10 cellular contexts compared by ENCODE assay signal in the genomic region with DNA sequence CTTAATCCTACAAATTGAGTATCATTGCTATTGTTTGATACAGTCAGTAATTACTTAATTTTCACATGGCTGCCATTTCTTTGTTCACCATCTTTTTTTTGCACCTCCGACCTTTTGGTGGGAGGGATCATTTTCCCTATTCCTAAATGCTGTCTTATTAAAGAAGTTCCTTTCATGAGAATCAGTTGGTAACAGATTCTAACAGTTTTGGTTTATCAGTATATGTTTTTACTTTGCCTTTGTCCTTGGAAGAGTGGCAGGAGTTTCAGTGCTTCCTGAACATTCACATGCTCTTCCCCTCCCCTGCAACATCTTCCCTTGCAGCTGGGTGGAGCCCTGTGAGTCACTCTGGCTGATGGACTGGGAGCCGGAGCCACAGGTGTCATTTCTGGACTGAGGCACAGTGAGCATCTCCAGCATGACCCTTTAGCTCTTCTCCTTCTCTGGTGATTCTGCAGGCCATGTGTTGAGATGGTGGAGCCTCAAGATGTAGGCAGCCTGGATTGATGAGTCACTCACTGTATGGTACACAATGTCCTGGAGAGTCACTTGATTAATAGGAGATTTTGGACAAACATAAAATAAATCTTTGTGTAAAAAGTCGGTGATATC.
DNase-seq lines count a peak whose midpoint lies in the region; ATAC-seq and TF ChIP-seq lines count a peak whose summit lies in the region.
"Had no signal": no experiment of that assay in that cellular context is flagged by ENCODE, and none has a peak within 500 bp of the region (broad histone marks: within the 10 kb centered on the region; RNA-seq: fewer than 3 reads in every experiment).

No MANE protein-coding gene starts in this region.

- DNase-seq in DMS53 (lab: John Stamatoyannopoulos, UW), result peak; percentile 90
- DNase-seq in MV-4-11 (lab: John Stamatoyannopoulos, UW), result peak; percentile 6
- DNase-seq in mammary epithelial cell, result peak; percentile 71
- DNase-seq in mucosa of descending colon, result peak; percentile 55 to 69 (median 64)
- DNase-seq in mesothelial cell of epicardium (ENCODE audit: low spot score in 2 of 2, unreplicated experiment in 2 of 2), result no peak
- no peak for DNase-seq in globus pallidus (ENCODE audit: low spot score)
- no peak for DNase-seq in dedifferentiated amniotic fluid mesenchymal stem cell (ENCODE audit: extremely low spot score)
- DNase-seq: cerebellar nuclear complex had no signal

- in situ Hi-C loops in mammary epithelial cell (cut with MboI; ENCODE audit: low sequenced_read_pairs in 2 of 2), result no loop called here

- H3K27ac ChIP-seq in mammary epithelial cell (ENCODE audit: insufficient read depth, low read depth, low read length), result no peak overlapping the region
- H3K27ac ChIP-seq: spleen had no signal

- no TSS peak for BruUV-seq in mammary epithelial cell (replicated peaks; lab: Mats Ljungman, UMichigan)

- peak overlapping the region; percentile 3 for H3K4me2 ChIP-seq in mammary epithelial cell (ENCODE audit: insufficient read depth, low read depth, low read length)

- peaks cover 29% of the 10 kb centered on the region for H3K27me3 Mint-ChIP-seq in mesothelial cell of epicardium (ENCODE audit: low read depth)

- TF ChIP-seq CTCF in mammary epithelial cell (conservative IDR thresholded peaks at IDR 0.05 in 1 of 2, IDR thresholded peaks at IDR 0.05 in 1 of 2; ENCODE audit: extremely low read depth in 1 of 2, insufficient read depth in 1 of 2, low read depth in 1 of 2, low read length in 2 of 2) (peak in 1 of 2 donors; percentile 43), mucosa of descending colon (IDR thresholded peaks at IDR 0.05) (no peak), mesothelial cell of epicardium (IDR thresholded peaks at IDR 0.05; ENCODE audit: unreplicated experiment) (no peak)

- H3K9ac ChIP-seq in mammary epithelial cell (ENCODE audit: insufficient read depth, low read length), result no peak overlapping the region

- 33% methylated on average over 3 of the region's 3 CpGs for WGBS in mammary epithelial cell (ENCODE audit: low coverage, missing lambda C conversion rate)

- H3K79me2 ChIP-seq in mammary epithelial cell (ENCODE audit: insufficient read depth, low read length), result no peaks in the 10 kb centered on the region

- no peaks in the 10 kb centered on the region for H3K9me3 ChIP-seq in mammary epithelial cell (replicated peaks; ENCODE audit: insufficient read depth, low read length)
- no peaks in the 10 kb centered on the region for H3K9me3 ChIP-seq in mucosa of descending colon
- H3K9me3 ChIP-seq: spleen had no signal

- CTCF ChIA-PET in mammary epithelial cell (lab: Charles Lee; ENCODE audit: low non-redundant PET), result no interaction called here

- H3K4me1 ChIP-seq in mammary epithelial cell (ENCODE audit: insufficient read depth, low read length) (peaks cover 27% of the 10 kb centered on the region), mucosa of descending colon (ENCODE audit: low read depth) (peaks cover 22% of the 10 kb centered on the region)

- H3K27ac Mint-ChIP-seq in mesothelial cell of epicardium, result no peak overlapping the region

- peak overlapping the region; percentile 1 for H2AFZ ChIP-seq in mammary epithelial cell (ENCODE audit: low read depth, low read length)

- ATAC-seq in mucosa of descending colon (peak; percentile 83), HG03432 (IDR thresholded peaks at IDR 0.05; ENCODE audit: unreplicated experiment) (no peak)

- H3K27me3 ChIP-seq in mammary epithelial cell (ENCODE audit: insufficient read depth, low read length), result peaks cover under 1% of the 10 kb centered on the region

- no peaks in the 10 kb centered on the region for H3K36me3 Mint-ChIP-seq in mesothelial cell of epicardium

- intact Hi-C loops in mammary epithelial cell (cut with micrococcal nuclease), result loop anchor here (5.0 kb wide), 1 partner anchor 224 kb away; a partner anchor contains a TSS
- intact Hi-C loops in mucosa of descending colon (cut with DNase I, micrococcal nuclease), result no loop called here

- no peak overlapping the region for H3K4me3 Mint-ChIP-seq in mesothelial cell of epicardium

- H3K9me3 Mint-ChIP-seq in mesothelial cell of epicardium, result no peaks in the 10 kb centered on the region

- no peak overlapping the region for H3K4me3 ChIP-seq in mammary epithelial cell (replicated peaks in 1 of 3; ENCODE audit: insufficient read depth in 1 of 3, low read depth in 2 of 3, low read length in 3 of 3)
- no peak overlapping the region for H3K4me3 ChIP-seq in mucosa of descending colon
- H3K4me3 ChIP-seq: spleen had no signal

- H3K36me3 ChIP-seq in mammary epithelial cell (ENCODE audit: insufficient read depth, low read length), result no peaks in the 10 kb centered on the region
- H3K36me3 ChIP-seq in mucosa of descending colon (ENCODE audit: low read depth), result no peaks in the 10 kb centered on the region
- H3K36me3 ChIP-seq: spleen had no signal

- no peaks in the 10 kb centered on the region for H4K20me1 ChIP-seq in mammary epithelial cell (ENCODE audit: insufficient read depth, low read length)

- peaks cover 2% of the 10 kb centered on the region for H3K4me1 Mint-ChIP-seq in mesothelial cell of epicardium

- dilution Hi-C loops in mammary epithelial cell (cut with HindIII; ENCODE audit: low sequenced_read_pairs), result no loop called here

Comparison
In these comparisons a context has a peak if more than half of its experiments do, and no peak if none do; other contexts are left out.
1. DNase-seq: peak in DMS53 (single experiment), MV-4-11 (single experiment), mammary epithelial cell (single experiment) and mucosa of descending colon (3 of 3); none in mesothelial cell of epicardium (0 of 2), globus pallidus (single experiment) and dedifferentiated amniotic fluid mesenchymal stem cell (single experiment).